Comparison of ENCODE assay signal across 36 cellular contexts in the genomic region with DNA sequence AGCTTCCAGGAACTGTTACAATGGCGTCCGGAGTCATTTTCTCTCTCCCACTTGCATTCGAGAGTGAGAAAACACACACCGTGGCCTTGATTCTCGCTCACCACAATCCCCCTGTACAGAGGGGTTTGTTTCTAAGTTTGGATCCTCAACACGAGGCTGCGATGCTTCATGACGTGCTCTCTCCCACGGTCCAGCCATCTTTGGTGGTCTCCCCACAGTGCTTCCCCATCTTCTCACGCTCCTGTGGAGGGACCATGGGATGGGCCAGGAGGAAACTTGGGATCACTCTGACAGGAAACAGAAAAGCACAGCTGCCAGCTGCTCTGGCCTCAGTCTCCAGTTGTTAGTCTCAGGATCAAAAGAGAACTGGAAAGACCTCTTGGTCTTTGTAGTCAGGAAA. TPM values are rescaled to one million over a fixed set of nuclear protein-coding genes. Genes with fewer than 3 reads are reported as not detected.
"Had no signal": no experiment of that assay in that cellular context is flagged by ENCODE, and none has a peak within 500 bp of the region (broad histone marks: within the 10 kb centered on the region; RNA-seq: fewer than 3 reads in every experiment).

No MANE protein-coding gene starts in this region.

- H3K36me3 Mint-ChIP-seq: natural killer cell; stimulated activated memory B cell treated with anti-CD40 and anti-IgM and Interleukin-4, amounts not matched to agents 10 μg/mL and 1 μg/mL and 100 μg/mL, for 72 hours had no signal

- H3K4me1 Mint-ChIP-seq: natural killer cell; stimulated activated memory B cell treated with anti-CD40 and anti-IgM and Interleukin-4, amounts not matched to agents 10 μg/mL and 1 μg/mL and 100 μg/mL, for 72 hours had no signal

- H3K36me3 ChIP-seq: colonic mucosa, esophagus muscularis mucosa, gastroesophageal sphincter, heart right ventricle, left ventricle myocardium inferior, lower lobe of right lung, prostate gland, right atrium auricular region, sigmoid colon, spleen, thoracic aorta, tibial nerve, upper lobe of left lung, uterus had no signal

- H3K27me3 Mint-ChIP-seq: dendritic cell treated with granulocyte-macrophage colony-stimulating factor and Interleukin-4, amounts not matched to agents 40 ng/mL and 50 ng/mL, for 4 days; stimulated activated memory B cell treated with anti-CD40 and anti-IgM and Interleukin-4, amounts not matched to agents 10 μg/mL and 1 μg/mL and 100 μg/mL, for 72 hours had no signal

- ATAC-seq: foreskin keratinocyte; gastroesophageal sphincter; heart right ventricle; left cardiac atrium; lower lobe of right lung; natural killer cell; stimulated activated memory B cell treated with anti-CD40 and anti-IgM and Interleukin-4, amounts not matched to agents 10 μg/mL and 1 μg/mL and 100 μg/mL, for 72 hours; stimulated activated naive CD8-positive, alpha-beta T cell treated with anti-CD3 and anti-CD28 coated beads, Interleukin-15, Interleukin-2, amounts not matched to agents 100 U/mL and 50 U/mL, for 24 hours had no signal

- H2AFZ ChIP-seq: parathyroid adenoma had no signal

- H3K4me3 Mint-ChIP-seq: dendritic cell treated with granulocyte-macrophage colony-stimulating factor and Interleukin-4, amounts not matched to agents 40 ng/mL and 50 ng/mL, for 4 days; natural killer cell; stimulated activated memory B cell treated with anti-CD40 and anti-IgM and Interleukin-4, amounts not matched to agents 10 μg/mL and 1 μg/mL and 100 μg/mL, for 72 hours had no signal

- H3K9me3 Mint-ChIP-seq: dendritic cell treated with granulocyte-macrophage colony-stimulating factor and Interleukin-4, amounts not matched to agents 40 ng/mL and 50 ng/mL, for 4 days; natural killer cell; stimulated activated memory B cell treated with anti-CD40 and anti-IgM and Interleukin-4, amounts not matched to agents 10 μg/mL and 1 μg/mL and 100 μg/mL, for 72 hours had no signal

- H3K4me3 ChIP-seq: colonic mucosa, esophagus muscularis mucosa, gastroesophageal sphincter, heart right ventricle, left ventricle myocardium inferior, lower lobe of right lung, prostate gland, right atrium auricular region, sigmoid colon, skin epidermis, spleen, thoracic aorta, tibial nerve, upper lobe of left lung, uterus had no signal

- H3K27ac ChIP-seq: colonic mucosa, esophagus muscularis mucosa, foreskin keratinocyte, gastroesophageal sphincter, heart right ventricle, left ventricle myocardium inferior, lower lobe of right lung, parathyroid adenoma, prostate gland, right atrium auricular region, sigmoid colon, skin epidermis, spleen, thoracic aorta, upper lobe of left lung, uterus had no signal

- H3K4me1 ChIP-seq: colonic mucosa, foreskin keratinocyte, lower lobe of right lung, parathyroid adenoma, prostate gland, upper lobe of left lung, uterus had no signal

- H3K9me3 ChIP-seq: colonic mucosa, esophagus muscularis mucosa, gastroesophageal sphincter, heart right ventricle, left ventricle myocardium inferior, lower lobe of right lung, prostate gland, right atrium auricular region, sigmoid colon, spleen, thoracic aorta, tibial nerve, upper lobe of left lung, uterus had no signal

- H3K9ac ChIP-seq: parathyroid adenoma had no signal

- H3K27ac Mint-ChIP-seq: natural killer cell; stimulated activated memory B cell treated with anti-CD40 and anti-IgM and Interleukin-4, amounts not matched to agents 10 μg/mL and 1 μg/mL and 100 μg/mL, for 72 hours had no signal

- DNase-seq: colonic mucosa; effector CD8-positive, alpha-beta T cell; foreskin keratinocyte; glutamatergic neuron; heart right ventricle; hippocampal formation; left cardiac atrium; left ventricle myocardium inferior; lower lobe of right lung; natural killer cell; sigmoid colon; spleen; stimulated activated CD4-positive, alpha-beta T cell treated with anti-CD3 and anti-CD28 coated beads, Interleukin-4, amount 100 ng/mL, for 4 hours; stimulated activated naive CD8-positive, alpha-beta T cell treated with anti-CD3 and anti-CD28 coated beads, Interleukin-15, Interleukin-2, amounts not matched to agents 100 U/mL and 50 U/mL, for 24 hours; substantia nigra; upper lobe of left lung; uterus had no signal

- H3K27me3 ChIP-seq: colonic mucosa, esophagus muscularis mucosa, gastroesophageal sphincter, heart right ventricle, right atrium auricular region, sigmoid colon, spleen, tibial nerve, upper lobe of left lung, uterus had no signal

RNA-seq across cellular contexts. Expression of a gene that starts 28.1 kb away (rescaled TPM):
- total RNA-seq: chondrocyte, colonic mucosa, endothelial cell of umbilical vein, epithelial cell of proximal tubule, esophagus muscularis mucosa, fibroblast of lung, foreskin keratinocyte, gastroesophageal sphincter, heart right ventricle, kidney epithelial cell, left ventricle myocardium inferior, lower lobe of right lung, mesenteric fat pad, myocyte, natural killer cell, osteoblast, prostate gland, right atrium auricular region, sigmoid colon, spleen, thoracic aorta, tibial nerve, upper lobe of left lung, uterus had no signal
- polyA plus RNA-seq: endothelial cell of umbilical vein, fibroblast of lung, foreskin keratinocyte, heart right ventricle, neural cell, sigmoid colon, spleen had no signal
